ENCODE assay signal across 8 cellular contexts in the genomic region with DNA sequence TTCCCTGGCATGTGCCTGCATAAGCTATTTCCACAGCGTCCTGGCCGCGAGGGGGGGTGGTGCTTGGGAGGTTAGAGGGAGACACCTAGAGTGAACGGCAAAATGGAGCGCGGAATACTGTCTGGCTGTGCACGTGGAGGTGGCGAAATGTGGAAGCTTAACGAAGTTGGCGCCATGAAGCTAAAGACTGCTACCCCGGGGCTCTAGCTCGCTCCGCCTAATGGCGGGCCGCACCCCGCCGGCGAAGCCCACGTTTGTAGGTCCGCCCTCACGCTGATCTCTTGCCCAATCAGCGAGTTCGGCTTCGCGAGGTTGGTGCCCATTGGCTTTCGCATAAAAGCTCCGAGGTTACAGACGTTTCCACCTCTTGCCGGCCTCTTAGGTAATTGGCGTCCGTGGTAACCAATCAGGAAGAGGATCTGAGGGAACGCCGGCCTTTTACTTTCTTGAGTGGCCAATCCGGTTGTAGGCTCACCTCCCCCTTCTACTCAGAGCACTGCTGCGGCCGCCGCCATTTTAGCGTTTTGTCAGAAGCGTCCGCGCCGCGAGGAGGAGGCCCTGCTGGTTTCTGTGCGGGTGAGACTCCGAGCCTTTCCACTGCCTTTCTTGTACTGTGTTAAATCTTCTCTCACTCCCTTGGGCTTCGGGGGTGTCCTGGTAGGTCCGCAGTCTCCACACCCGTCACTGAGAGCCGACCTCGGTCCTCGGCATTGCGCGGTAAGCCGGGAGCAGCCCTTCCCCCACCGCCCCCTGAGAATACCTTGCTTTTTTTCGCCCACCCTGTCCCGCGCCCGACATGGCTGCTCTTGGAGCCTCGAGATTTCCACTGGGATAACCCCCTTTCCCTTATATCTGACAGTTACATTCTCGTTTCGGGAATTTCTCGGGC. TPM values are rescaled to one million over a fixed set of nuclear protein-coding genes. Genes with fewer than 3 reads are reported as not detected.
DNase-seq lines count a peak whose midpoint lies in the region; ATAC-seq and TF ChIP-seq lines count a peak whose summit lies in the region.

Gene RBM4, plus strand, starts transcription at position 527 of the 889 bp plus-strand sequence. CDS start 1,009 bp downstream, outside the sequence.

- H3K4me2 ChIP-seq in SK-N-SH: peak within 1 kb of the TSS; percentile 83

- no peak; a peak in 1 of 4 replicates for TF ChIP-seq EP300 in SK-N-SH (IDR thresholded peaks at IDR 0.05; ENCODE audit: borderline replicate concordance in 1 of 2, low read depth in 1 of 2, low read length in 1 of 2)

- POLR2A ChIA-PET in SK-N-SH (lab: Yijun Ruan, JAX): interaction anchor here (0.6 to 2.6 kb wide), 20 partner anchors 8 to 479 kb away, joined by 3 to 18 read pairs (median 5); partner anchors contain the start of genes CCDC87, CCS, RBM14 and RBM4B

- no peaks in the 10 kb centered on the region for H3K9me2 ChIP-seq in SK-N-SH

- H3K27ac ChIP-seq in SK-N-SH (ENCODE audit: low read depth in 2 of 2, low read length in 1 of 2): peak within 1 kb of the TSS; percentile 88 to 94

- H3K79me2 ChIP-seq in SK-N-SH (ENCODE audit: insufficient read depth): peaks cover 97% of the 10 kb centered on the region

- ATAC-seq in HG02571 (IDR thresholded peaks at IDR 0.05; ENCODE audit: unreplicated experiment): peak; percentile 94

- peak within 1 kb of the TSS; percentile 41; the same call in 1 of the 2 replicates for H2AFZ ChIP-seq in SK-N-SH (ENCODE audit: low read depth)

- H3K36me3 ChIP-seq in SK-N-SH (replicated peaks in 1 of 2; ENCODE audit: control insufficient read depth in 1 of 2, insufficient read depth in 2 of 2, low read length in 1 of 2): peaks cover 37 to 43% of the 10 kb centered on the region in 2 experiments

- CTCF ChIA-PET in SK-N-SH (lab: Yijun Ruan, JAX): interaction anchor here (0.6 to 1.2 kb wide), 6 partner anchors 17 to 445 kb away, joined by 3 to 5 read pairs (median 4); partner anchors contain the start of gene RBM4B

- H3K4me1 ChIP-seq in SK-N-SH (ENCODE audit: control insufficient read depth in 1 of 2, insufficient read depth in 2 of 2, low read depth in 1 of 2, low read length in 1 of 2): peaks cover 42 to 43% of the 10 kb centered on the region in 2 experiments

- no peaks in the 10 kb centered on the region for H3K27me3 ChIP-seq in SK-N-SH (ENCODE audit: insufficient read depth)

- TF ChIP-seq CTCF in SK-N-SH (IDR thresholded peaks at IDR 0.05): peak; percentile 28

- H3F3A ChIP-seq in SK-N-SH (replicated peaks; ENCODE audit: insufficient read depth): peaks cover 31% of the 10 kb centered on the region

- peaks cover 48% of the 10 kb centered on the region for H4K20me1 ChIP-seq in SK-N-SH (ENCODE audit: insufficient read depth)

- peak within 1 kb of the TSS; percentile 96 for H3K9ac ChIP-seq in SK-N-SH

- H3K9me3 ChIP-seq in SK-N-SH: no peaks in the 10 kb centered on the region

- DNase-seq in NCI-H1048 (lab: John Stamatoyannopoulos, UW) (peak; percentile 99), SK-N-SH (peak; percentile 95), germinal center (ENCODE audit: low spot score) (peak; percentile 100), non-pigmented ciliary epithelial cell (ENCODE audit: low read depth) (peak; percentile 100), superior temporal gyrus (ENCODE audit: extremely low spot score) (peak; percentile 100)
- DNase-seq in activated naive CD4-positive, alpha-beta T cell treated with anti-CD3 and anti-CD28 coated beads, Interleukin-2, amount 50 U/mL, for 16 hours: peak; percentile 94

- H3K4me3 ChIP-seq in GM08714 (ENCODE audit: low read length) (peak within 1 kb of the TSS; percentile 88), SK-N-SH (ENCODE audit: low read depth in 2 of 2, low read length in 1 of 2) (peak within 1 kb of the TSS; percentile 75 to 97)

- TF ChIP-seq RAD21 in SK-N-SH (IDR thresholded peaks at IDR 0.05; ENCODE audit: low read length): no peak

- under 1% methylated on average over 50 of the region's 63 CpGs for WGBS in SK-N-SH (ENCODE audit: low lambda C conversion rate)

TF ChIP-seq in SK-N-SH, 30 proteins besides CTCF, POLR2A, EP300 and RAD21 (continues in another document):
- TF ChIP-seq, protein P1, sequence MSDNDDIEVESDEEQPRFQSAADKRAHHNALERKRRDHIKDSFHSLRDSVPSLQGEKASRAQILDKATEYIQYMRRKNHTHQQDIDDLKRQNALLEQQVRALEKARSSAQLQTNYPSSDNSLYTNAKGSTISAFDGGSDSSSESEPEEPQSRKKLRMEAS (IDR thresholded peaks at IDR 0.05; ENCODE audit: low read depth): peak; percentile 79
- TF ChIP-seq YY1 (IDR thresholded peaks at IDR 0.05; ENCODE audit: low read depth) (peak; percentile 95), FOXM1 (IDR thresholded peaks at IDR 0.05; ENCODE audit: low read depth) (no peak), TCF12 (IDR thresholded peaks at IDR 0.05) (no peak), RFX5 (IDR thresholded peaks at IDR 0.05; ENCODE audit: low read length) (peak; percentile 77), TAF1 (IDR thresholded peaks at IDR 0.05; ENCODE audit: borderline replicate concordance, low read depth, low read length) (peak; percentile 92), EZH2phosphoT487 (IDR thresholded peaks at IDR 0.05; ENCODE audit: borderline replicate concordance, low read depth) (no peak), FOSL2 (IDR thresholded peaks at IDR 0.05; ENCODE audit: borderline replicate concordance, low read depth) (no peak), CHD2 (IDR thresholded peaks at IDR 0.05; ENCODE audit: low read length, partially characterized antibody) (peak; percentile 96), JUND (IDR thresholded peaks at IDR 0.05) (no peak; the same call in 1 of the 2 replicates), RXRA (IDR thresholded peaks at IDR 0.05; ENCODE audit: borderline replicate concordance, low read depth) (no peak), SIN3A (IDR thresholded peaks at IDR 0.05; ENCODE audit: borderline replicate concordance, low read depth, low read length) (peak; percentile 71; the same call in 1 of the 2 replicates), IRF3 (IDR thresholded peaks at IDR 0.05; ENCODE audit: low read depth, low read length) (peak; percentile 80), MXI1 (IDR thresholded peaks at IDR 0.05; ENCODE audit: low read depth, low read length) (peak; percentile 96), TEAD4 (IDR thresholded peaks at IDR 0.05; ENCODE audit: borderline replicate concordance, insufficient read depth) (peak; percentile 7; the same call in 1 of the 2 replicates)
- TF ChIP-seq, protein P2, sequence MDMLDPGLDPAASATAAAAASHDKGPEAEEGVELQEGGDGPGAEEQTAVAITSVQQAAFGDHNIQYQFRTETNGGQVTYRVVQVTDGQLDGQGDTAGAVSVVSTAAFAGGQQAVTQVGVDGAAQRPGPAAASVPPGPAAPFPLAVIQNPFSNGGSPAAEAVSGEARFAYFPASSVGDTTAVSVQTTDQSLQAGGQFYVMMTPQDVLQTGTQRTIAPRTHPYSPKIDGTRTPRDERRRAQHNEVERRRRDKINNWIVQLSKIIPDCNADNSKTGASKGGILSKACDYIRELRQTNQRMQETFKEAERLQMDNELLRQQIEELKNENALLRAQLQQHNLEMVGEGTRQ (IDR thresholded peaks at IDR 0.05; ENCODE audit: borderline replicate concordance, low read depth, low read length): no peak
- TF ChIP-seq, protein P3, sequence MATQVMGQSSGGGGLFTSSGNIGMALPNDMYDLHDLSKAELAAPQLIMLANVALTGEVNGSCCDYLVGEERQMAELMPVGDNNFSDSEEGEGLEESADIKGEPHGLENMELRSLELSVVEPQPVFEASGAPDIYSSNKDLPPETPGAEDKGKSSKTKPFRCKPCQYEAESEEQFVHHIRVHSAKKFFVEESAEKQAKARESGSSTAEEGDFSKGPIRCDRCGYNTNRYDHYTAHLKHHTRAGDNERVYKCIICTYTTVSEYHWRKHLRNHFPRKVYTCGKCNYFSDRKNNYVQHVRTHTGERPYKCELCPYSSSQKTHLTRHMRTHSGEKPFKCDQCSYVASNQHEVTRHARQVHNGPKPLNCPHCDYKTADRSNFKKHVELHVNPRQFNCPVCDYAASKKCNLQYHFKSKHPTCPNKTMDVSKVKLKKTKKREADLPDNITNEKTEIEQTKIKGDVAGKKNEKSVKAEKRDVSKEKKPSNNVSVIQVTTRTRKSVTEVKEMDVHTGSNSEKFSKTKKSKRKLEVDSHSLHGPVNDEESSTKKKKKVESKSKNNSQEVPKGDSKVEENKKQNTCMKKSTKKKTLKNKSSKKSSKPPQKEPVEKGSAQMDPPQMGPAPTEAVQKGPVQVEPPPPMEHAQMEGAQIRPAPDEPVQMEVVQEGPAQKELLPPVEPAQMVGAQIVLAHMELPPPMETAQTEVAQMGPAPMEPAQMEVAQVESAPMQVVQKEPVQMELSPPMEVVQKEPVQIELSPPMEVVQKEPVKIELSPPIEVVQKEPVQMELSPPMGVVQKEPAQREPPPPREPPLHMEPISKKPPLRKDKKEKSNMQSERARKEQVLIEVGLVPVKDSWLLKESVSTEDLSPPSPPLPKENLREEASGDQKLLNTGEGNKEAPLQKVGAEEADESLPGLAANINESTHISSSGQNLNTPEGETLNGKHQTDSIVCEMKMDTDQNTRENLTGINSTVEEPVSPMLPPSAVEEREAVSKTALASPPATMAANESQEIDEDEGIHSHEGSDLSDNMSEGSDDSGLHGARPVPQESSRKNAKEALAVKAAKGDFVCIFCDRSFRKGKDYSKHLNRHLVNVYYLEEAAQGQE (IDR thresholded peaks at IDR 0.05; ENCODE audit: low read depth, low read length): no peak
- TF ChIP-seq, protein P4, sequence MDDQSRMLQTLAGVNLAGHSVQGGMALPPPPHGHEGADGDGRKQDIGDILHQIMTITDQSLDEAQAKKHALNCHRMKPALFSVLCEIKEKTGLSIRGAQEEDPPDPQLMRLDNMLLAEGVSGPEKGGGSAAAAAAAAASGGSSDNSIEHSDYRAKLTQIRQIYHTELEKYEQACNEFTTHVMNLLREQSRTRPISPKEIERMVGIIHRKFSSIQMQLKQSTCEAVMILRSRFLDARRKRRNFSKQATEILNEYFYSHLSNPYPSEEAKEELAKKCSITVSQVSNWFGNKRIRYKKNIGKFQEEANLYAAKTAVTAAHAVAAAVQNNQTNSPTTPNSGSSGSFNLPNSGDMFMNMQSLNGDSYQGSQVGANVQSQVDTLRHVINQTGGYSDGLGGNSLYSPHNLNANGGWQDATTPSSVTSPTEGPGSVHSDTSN (IDR thresholded peaks at IDR 0.05): peak; percentile 99

RNA-seq across cellular contexts. Expression of gene RBM4, which starts in this region (rescaled TPM):
- 202 and 222 TPM in 2 replicates for polyA plus RNA-seq in SK-N-SH (2012; rRNA removed)
- polyA plus RNA-seq in SK-N-SH (2012; cell fraction: cytosol; rRNA removed): 189 and 200 TPM in 2 replicates
- 104 and 183 TPM in 2 replicates for polyA plus RNA-seq in SK-N-SH (2012; cell fraction: nucleus; rRNA removed)

Comparison
In these comparisons a context has a peak if more than half of its experiments do, and no peak if none do; other contexts are left out.
1. Peak in every context shown above with its lines: DNase-seq, ATAC-seq, H3K4me3 ChIP-seq and H3K27ac ChIP-seq.